In genomic region chr2:226256237-226256636, GRCh38 we compare ENCODE assay signal across 17 cellular contexts.
DNase-seq lines count a peak whose midpoint lies in the region; ATAC-seq, FAIRE-seq and TF ChIP-seq lines count a peak whose summit lies in the region.
"Had no signal": no experiment of that assay in that cellular context is flagged by ENCODE, and none has a peak within 500 bp of the region (broad histone marks: within the 10 kb centered on the region; RNA-seq: fewer than 3 reads in every experiment).

No MANE protein-coding gene starts in this region.

- no peaks in the 10 kb centered on the region for H3K36me3 ChIP-seq in SK-N-SH (replicated peaks in 1 of 2; ENCODE audit: control insufficient read depth in 1 of 2, insufficient read depth in 2 of 2, low read length in 1 of 2)
- H3K36me3 ChIP-seq: cardiac muscle cell, transverse colon had no signal

- H2AFZ ChIP-seq in SK-N-SH (ENCODE audit: low read depth) = peak overlapping the region; percentile 22; the same call in 1 of the 2 replicates

- 4% methylated on average over 2 of the region's 2 CpGs for WGBS in A549 (ENCODE audit: missing lambda C conversion rate)
- WGBS in SK-N-SH (ENCODE audit: low lambda C conversion rate) = 11% methylated on average over 1 of the region's 2 CpGs

- CTCF ChIA-PET in A549 (lab: Yijun Ruan, JAX) = no interaction called here
- CTCF ChIA-PET in SK-N-SH (lab: Yijun Ruan, JAX) = no interaction called here

- DNase-seq in A549 (ENCODE audit: low read depth in 1 of 2, low spot score in 1 of 2) (peak; percentile 1 to 53), H4 (ENCODE audit: low spot score) (peak; percentile 25), SK-N-SH (no peak), foreskin keratinocyte (peak; percentile 54 to 65), GF-D8 (lab: John Stamatoyannopoulos, UW) (no peak), NCI-H1105 treated with DMSO at 0.1 percent for 48 hours (lab: John Stamatoyannopoulos, UW) (no peak)
- no peak for DNase-seq in activated T-cell treated with anti-CD3 and anti-CD28 coated beads, Interleukin-2, amount 50 U/mL, for 48 hours
- DNase-seq: activated CD4-positive, alpha-beta T cell treated with anti-CD3 and anti-CD28 coated beads, Interleukin-2, amount 50 U/mL, for 48 hours; activated effector memory CD4-positive, alpha-beta T cell treated with Interleukin-2 at 50 U/mL for 16 hours; DND-41; NCI-H510A; stimulated activated CD8-positive, alpha-beta memory T cell treated with anti-CD3 and anti-CD28 coated beads, Interleukin-4, amount 100 ng/mL, for 48 hours; T1000; transverse colon had no signal

- no peak overlapping the region for H3K9ac ChIP-seq in SK-N-SH

- no peak overlapping the region for H3K4me3 ChIP-seq in A549
- no peak overlapping the region for H3K4me3 ChIP-seq in SK-N-SH (ENCODE audit: low read depth in 2 of 2, low read length in 1 of 2)
- H3K4me3 ChIP-seq: cardiac muscle cell, transverse colon had no signal

- H3K79me2 ChIP-seq in SK-N-SH (ENCODE audit: insufficient read depth) = no peaks in the 10 kb centered on the region

- H3K27me3 ChIP-seq in SK-N-SH (ENCODE audit: insufficient read depth) (no peaks in the 10 kb centered on the region), foreskin keratinocyte (no peaks in the 10 kb centered on the region)
- H3K27me3 ChIP-seq: cardiac muscle cell, transverse colon had no signal

- no peak for FAIRE-seq in A549 (lab: Jason Lieb, UNC)

- POLR2A ChIA-PET in A549 (lab: Yijun Ruan, JAX) (no interaction called here), SK-N-SH (lab: Yijun Ruan, JAX) (no interaction called here)

- TF ChIP-seq RAD21 in A549 (conservative IDR thresholded peaks at IDR 0.05 in 1 of 2, IDR thresholded peaks at IDR 0.05 in 1 of 2) (no peak), SK-N-SH (IDR thresholded peaks at IDR 0.05; ENCODE audit: low read length) (no peak)

- no peaks in the 10 kb centered on the region for H4K20me1 ChIP-seq in SK-N-SH (ENCODE audit: insufficient read depth)

- H3K27ac ChIP-seq in A549 = peak overlapping the region; percentile 52 to 66
- H3K27ac ChIP-seq in SK-N-SH (ENCODE audit: low read depth in 2 of 2, low read length in 1 of 2) = peak overlapping the region in 1 of 2 experiments; percentile 37; a peak in 2 of 4 replicates
- peak overlapping the region; percentile 12 for H3K27ac ChIP-seq in foreskin keratinocyte
- H3K27ac ChIP-seq: cardiac muscle cell had no signal

- 0 out of 3 replicates have a peak, but pooled peaks cover 6% of the 10 kb centered on the region for H3K9me3 ChIP-seq in A549
- no peaks in the 10 kb centered on the region for H3K9me3 ChIP-seq in SK-N-SH
- H3K9me3 ChIP-seq: transverse colon had no signal

- H3K4me1 ChIP-seq in A549 (peaks cover 13% of the 10 kb centered on the region), SK-N-SH (ENCODE audit: control insufficient read depth in 1 of 2, insufficient read depth in 2 of 2, low read depth in 1 of 2, low read length in 1 of 2) (no peaks in the 10 kb centered on the region; a peak in 1 of 4 replicates), foreskin keratinocyte (no peaks in the 10 kb centered on the region)
- H3K4me1 ChIP-seq: transverse colon had no signal

- no peak for TF ChIP-seq EP300 in A549 (IDR thresholded peaks at IDR 0.05)
- no peak for TF ChIP-seq EP300 in SK-N-SH (IDR thresholded peaks at IDR 0.05; ENCODE audit: borderline replicate concordance in 1 of 2, low read depth in 1 of 2, low read length in 1 of 2)

- peak overlapping the region; percentile 50 for H3K4me2 ChIP-seq in A549
- H3K4me2 ChIP-seq in SK-N-SH = 0 out of 2 replicates have a peak overlapping the region, but pooled peaks have one; percentile 16

- ATAC-seq in A549 (peak; percentile 34 to 73; a peak in 4 of 6 replicates), foreskin keratinocyte (peak; percentile 49), HG02852 (IDR thresholded peaks at IDR 0.05; ENCODE audit: unreplicated experiment) (no peak)
- ATAC-seq: Right ventricle myocardium inferior had no signal

- TF ChIP-seq CTCF in A549 (IDR thresholded peaks at IDR 0.05) (no peak), SK-N-SH (IDR thresholded peaks at IDR 0.05) (no peak), foreskin keratinocyte (conservative IDR thresholded peaks at IDR 0.05) (no peak)

- no peak for TF ChIP-seq POLR2A in A549 (IDR thresholded peaks at IDR 0.05; ENCODE audit: low read length)

- H3F3A ChIP-seq in SK-N-SH (replicated peaks; ENCODE audit: insufficient read depth) = no peaks in the 10 kb centered on the region

- no peaks in the 10 kb centered on the region for H3K9me2 ChIP-seq in SK-N-SH

TF ChIP-seq in A549, 52 proteins besides CTCF, POLR2A, EP300 and RAD21 (continues in another document):
- TF ChIP-seq CBX2 (IDR thresholded peaks at IDR 0.05; ENCODE audit: borderline replicate concordance, low read depth) (no peak), MAFK (IDR thresholded peaks at IDR 0.05; ENCODE audit: partially characterized antibody) (peak; percentile 57), TFCP2L1 (CRISPR knock-in tag; IDR thresholded peaks at IDR 0.05) (no peak), RFX5 (IDR thresholded peaks at IDR 0.05) (no peak), FOSB (CRISPR knock-in tag; IDR thresholded peaks at IDR 0.05) (no peak), CEBPB (IDR thresholded peaks at IDR 0.05) (no peak), MYC (IDR thresholded peaks at IDR 0.05; ENCODE audit: borderline replicate concordance, low read length) (no peak), ZNF302 (CRISPR knock-in tag; IDR thresholded peaks at IDR 0.05) (no peak), FOSL2 (IDR thresholded peaks at IDR 0.05) (no peak), FOSL2 (CRISPR knock-in tag; IDR thresholded peaks at IDR 0.05) (peak; percentile 67), FOXS1 (CRISPR knock-in tag; IDR thresholded peaks at IDR 0.05) (no peak), HDAC2 (IDR thresholded peaks at IDR 0.05) (no peak), BHLHE40 (IDR thresholded peaks at IDR 0.05; ENCODE audit: low read depth, low read length) (0 out of 2 replicates have a peak, but pooled peaks have one; percentile 50), JUNB (IDR thresholded peaks at IDR 0.05) (peak; percentile 18; the same call in 1 of the 2 replicates), NR3C1 (IDR thresholded peaks at IDR 0.05) (no peak), POLR2AphosphoS2 (conservative IDR thresholded peaks at IDR 0.05; ENCODE audit: low read length) (no peak)
- TF ChIP-seq, protein P1, sequence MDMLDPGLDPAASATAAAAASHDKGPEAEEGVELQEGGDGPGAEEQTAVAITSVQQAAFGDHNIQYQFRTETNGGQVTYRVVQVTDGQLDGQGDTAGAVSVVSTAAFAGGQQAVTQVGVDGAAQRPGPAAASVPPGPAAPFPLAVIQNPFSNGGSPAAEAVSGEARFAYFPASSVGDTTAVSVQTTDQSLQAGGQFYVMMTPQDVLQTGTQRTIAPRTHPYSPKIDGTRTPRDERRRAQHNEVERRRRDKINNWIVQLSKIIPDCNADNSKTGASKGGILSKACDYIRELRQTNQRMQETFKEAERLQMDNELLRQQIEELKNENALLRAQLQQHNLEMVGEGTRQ (IDR thresholded peaks at IDR 0.05) = no peak

TF ChIP-seq in SK-N-SH, 30 proteins besides CTCF, POLR2A, EP300 and RAD21 (continues in another document):
- TF ChIP-seq SIN3A (IDR thresholded peaks at IDR 0.05; ENCODE audit: borderline replicate concordance, low read depth, low read length) = no peak
- TF ChIP-seq FOXM1 (IDR thresholded peaks at IDR 0.05; ENCODE audit: low read depth) = no peak
- no peak for TF ChIP-seq NRF1 (IDR thresholded peaks at IDR 0.05; ENCODE audit: low read depth, low read length)
- no peak for TF ChIP-seq MEF2A (IDR thresholded peaks at IDR 0.05; ENCODE audit: borderline replicate concordance, low read depth)
- TF ChIP-seq PBX3 (IDR thresholded peaks at IDR 0.05) = no peak
- TF ChIP-seq RCOR1 (IDR thresholded peaks at IDR 0.05; ENCODE audit: low read length) = no peak
- TF ChIP-seq CHD2 (IDR thresholded peaks at IDR 0.05; ENCODE audit: low read length, partially characterized antibody) = no peak
- TF ChIP-seq ELF1 (IDR thresholded peaks at IDR 0.05) = no peak
- TF ChIP-seq REST (IDR thresholded peaks at IDR 0.05; ENCODE audit: low read depth, low read length) = no peak

Comparison
In these comparisons a context has a peak if more than half of its experiments do, and no peak if none do; other contexts are left out.
1. DNase-seq: peak in A549 (2 of 2), H4 (single experiment) and foreskin keratinocyte (2 of 2); none in SK-N-SH (single experiment), activated T-cell treated with anti-CD3 and anti-CD28 coated beads, Interleukin-2, amount 50 U/mL, for 48 hours (0 of 2), GF-D8 (single experiment) and NCI-H1105 treated with DMSO at 0.1 percent for 48 hours (single experiment).